15 cellular contexts compared by ENCODE assay signal in genomic region chr14:28774764-28775738, GRCh38. TPM values are rescaled to one million over a fixed set of nuclear protein-coding genes. Genes with fewer than 3 reads are reported as not detected.
A peak's percentile ranks its signal among the peaks of the same experiment; 100 is the strongest.
DNase-seq lines count a peak whose midpoint lies in the region; ATAC-seq, FAIRE-seq and TF ChIP-seq lines count a peak whose summit lies in the region.
"Had no signal": no experiment of that assay in that cellular context is flagged by ENCODE, and none has a peak within 500 bp of the region (broad histone marks: within the 10 kb centered on the region; RNA-seq: fewer than 3 reads in every experiment).

No MANE protein-coding gene starts in this region.

- no peak overlapping the region for H3K9ac ChIP-seq in HepG2 (ENCODE audit: insufficient read depth, low read depth, low read length)

- no peaks in the 10 kb centered on the region for H3K9me3 ChIP-seq in HepG2 (ENCODE audit: low read length)
- H3K9me3 ChIP-seq in right lobe of liver: no peaks in the 10 kb centered on the region
- H3K9me3 ChIP-seq in iPS-18c (ENCODE audit: control insufficient read depth, insufficient read depth, low read length): peaks cover 2% of the 10 kb centered on the region

- in situ Hi-C loops in HepG2 (cut with HindIII; ENCODE audit: extremely low pct_ligation_motif_present, low pct_unique_long_range_greater_than_20kb): no loop called here
- in situ Hi-C loops in GM13976 (cut with MboI; ENCODE audit: low sequenced_read_pairs, unreplicated experiment): loop anchor here (25.0 kb wide), 1 partner anchor 1437 kb away; no protein-coding TSS in a partner anchor

- no peaks in the 10 kb centered on the region for H3K9me3 Mint-ChIP-seq in WTC11
- H3K9me3 Mint-ChIP-seq: memory B cell had no signal

- CTCF ChIA-PET in HepG2 (lab: Yijun Ruan, JAX; ENCODE audit: low intra/inter-chr PET ratio, low total read pairs): no interaction called here
- CTCF ChIA-PET in WTC11 (lab: Charles Lee): interaction anchor here (0.6 to 2.3 kb wide), 26 partner anchors 8 to 1496 kb away, joined by 3 to 41 read pairs (median 4); partner anchors contain the start of gene FOXG1

- H3K4me2 ChIP-seq in HepG2 (ENCODE audit: low read depth, low read length): no peak overlapping the region

- no peaks in the 10 kb centered on the region for H3K79me2 ChIP-seq in HepG2 (ENCODE audit: insufficient read depth, low read length)

- H3K27ac Mint-ChIP-seq in WTC11: no peak overlapping the region
- H3K27ac Mint-ChIP-seq: memory B cell had no signal

- H3K27ac ChIP-seq in HepG2 (ENCODE audit: extremely low read length, insufficient read depth, low read length): no peak overlapping the region
- H3K27ac ChIP-seq in right lobe of liver: no peak overlapping the region

- no peak for DNase-seq in HepG2 (ENCODE audit: low spot score)
- no peak for DNase-seq in right lobe of liver
- DNase-seq in WTC11 (ENCODE audit: low spot score): no peak
- DNase-seq in COLO668 (lab: John Stamatoyannopoulos, UW; ENCODE audit: unreplicated experiment): no peak
- no peak for DNase-seq in cerebellum (ENCODE audit: low spot score)
- no peak for DNase-seq in GM13976 (ENCODE audit: low spot score)
- DNase-seq in germinal center (ENCODE audit: low spot score): no peak
- DNase-seq: activated T-cell treated with anti-CD3 and anti-CD28 coated beads for 4 hours, MV-4-11, T-helper 1 cell had no signal

- no peak for FAIRE-seq in HepG2 (lab: Jason Lieb, UNC)

- WGBS in HepG2 (ENCODE audit: low lambda C conversion rate): 22% methylated on average over 29 of the region's 29 CpGs
- WGBS in right lobe of liver (ENCODE audit: insufficient coverage, low coverage, low lambda C conversion rate, missing lambda C conversion rate): 5% methylated on average over 26 of the region's 29 CpGs

- H4K20me1 ChIP-seq in HepG2 (ENCODE audit: insufficient read depth, low read length): no peaks in the 10 kb centered on the region

- no peak for TF ChIP-seq EP300 in HepG2 (IDR thresholded peaks at IDR 0.05; ENCODE audit: low read depth in 2 of 2, low read length in 2 of 2)
- no peak for TF ChIP-seq EP300 in HepG2 (CRISPR knock-in tag; IDR thresholded peaks at IDR 0.05; ENCODE audit: borderline replicate concordance)

- H3K4me1 Mint-ChIP-seq in WTC11: peaks cover 37% of the 10 kb centered on the region

- H3K4me3 ChIP-seq in HepG2 (replicated peaks in 1 of 3; ENCODE audit: insufficient read depth in 1 of 3, low read depth in 2 of 3, low read length in 3 of 3): no peak overlapping the region
- H3K4me3 ChIP-seq in right lobe of liver: no peak overlapping the region
- H3K4me3 ChIP-seq in iPS-18c (ENCODE audit: insufficient read depth, low read depth, low read length): peak overlapping the region; percentile 16
- H3K4me3 ChIP-seq: smooth muscle cell had no signal

- no peak overlapping the region for H2AFZ ChIP-seq in HepG2 (ENCODE audit: low read length)

- no peak for TF ChIP-seq CTCF in HepG2 (CRISPR knock-in tag; IDR thresholded peaks at IDR 0.05)
- TF ChIP-seq CTCF in right lobe of liver (IDR thresholded peaks at IDR 0.05): no peak
- no peak for TF ChIP-seq CTCF in WTC11 (IDR thresholded peaks at IDR 0.05)
- no peak for TF ChIP-seq CTCF in GM13976 (IDR thresholded peaks at IDR 0.05; ENCODE audit: borderline replicate concordance, control extremely low read depth, extremely low read depth, insufficient read depth, missing control alignments)

- H3K27me3 ChIP-seq in HepG2 (ENCODE audit: control insufficient read depth in 1 of 2, insufficient read depth in 2 of 2, low read length in 2 of 2): peaks cover 0 to 28% of the 10 kb centered on the region in 2 experiments; a peak in 3 of 5 replicates
- H3K27me3 ChIP-seq in right lobe of liver: peaks cover 3 to 37% of the 10 kb centered on the region in 2 donors

- TF ChIP-seq RAD21 in HepG2 (CRISPR knock-in tag; IDR thresholded peaks at IDR 0.05): no peak

- intact Hi-C loops in HepG2 (cut with micrococcal nuclease; ENCODE audit: unreplicated experiment) (no loop called here), right lobe of liver (cut with DNase I) (no loop called here)

- TF ChIP-seq POLR2A in HepG2 (IDR thresholded peaks at IDR 0.05; ENCODE audit: insufficient read depth in 1 of 2, low read depth in 2 of 2, low read length in 2 of 2) (no peak), right lobe of liver (IDR thresholded peaks at IDR 0.05) (no peak)

- BruUV-seq in HepG2 (replicated peaks; lab: Mats Ljungman, UMichigan): no TSS peak

- no peaks in the 10 kb centered on the region for H3K36me3 Mint-ChIP-seq in WTC11
- H3K36me3 Mint-ChIP-seq: memory B cell had no signal

- no peaks in the 10 kb centered on the region for H3K4me1 ChIP-seq in HepG2 (ENCODE audit: insufficient read depth, low read length)
- no peaks in the 10 kb centered on the region for H3K4me1 ChIP-seq in right lobe of liver

- peak overlapping the region; percentile 67 for H3K4me3 Mint-ChIP-seq in WTC11
- H3K4me3 Mint-ChIP-seq: memory B cell had no signal

- peaks cover 100% of the 10 kb centered on the region for H3K27me3 Mint-ChIP-seq in WTC11 (ENCODE audit: low read depth)

- ATAC-seq in HepG2: peak; percentile 41
- ATAC-seq in right lobe of liver: no peak
- ATAC-seq in WTC11: peak; percentile 27

- no peaks in the 10 kb centered on the region for H3K36me3 ChIP-seq in HepG2 (replicated peaks in 1 of 2; ENCODE audit: control insufficient read depth in 1 of 2, insufficient read depth in 2 of 2, low read length in 2 of 2)
- no peaks in the 10 kb centered on the region for H3K36me3 ChIP-seq in right lobe of liver

- POLR2A ChIA-PET in HepG2 (lab: Yijun Ruan, JAX) (no interaction called here), WTC11 (lab: Charles Lee) (interaction anchor here (1.3 kb wide), 1 partner anchor 10 kb away, joined by 9 read pairs; no protein-coding TSS in a partner anchor)

TF ChIP-seq in WTC11, 78 proteins besides CTCF, POLR2A, EP300 and RAD21 (continues in another document):
- no peak for TF ChIP-seq CREM (CRISPR knock-in tag; IDR thresholded peaks at IDR 0.05)
- TF ChIP-seq MXD4 (CRISPR knock-in tag; IDR thresholded peaks at IDR 0.05; ENCODE audit: borderline replicate concordance): no peak
- no peak for TF ChIP-seq GTF2I (CRISPR knock-in tag; conservative IDR thresholded peaks at IDR 0.05)
- no peak for TF ChIP-seq ERG (CRISPR knock-in tag; IDR thresholded peaks at IDR 0.05)
- no peak for TF ChIP-seq ZNF138 (CRISPR knock-in tag; conservative IDR thresholded peaks at IDR 0.05)
- no peak for TF ChIP-seq ELF4 (CRISPR knock-in tag; IDR thresholded peaks at IDR 0.05; ENCODE audit: low read depth)
- no peak for TF ChIP-seq MAX (CRISPR knock-in tag; IDR thresholded peaks at IDR 0.05)
- no peak for TF ChIP-seq MYBL2 (CRISPR knock-in tag; IDR thresholded peaks at IDR 0.05)
- TF ChIP-seq USF1 (CRISPR knock-in tag; IDR thresholded peaks at IDR 0.05): no peak
- no peak for TF ChIP-seq EMX1 (CRISPR knock-in tag; IDR thresholded peaks at IDR 0.05)

RNA-seq across cellular contexts. Expression of gene FOXG1, which starts 8.5 kb away (rescaled TPM):
- not detected in 2 replicates for total RNA-seq in HepG2 (2016; rRNA removed; fragmentation: Illumina TruSeq; extraction: Trizol)
- total RNA-seq in HepG2 (2016; cell fraction: cytosol; rRNA removed; fragmentation: Illumina TruSeq; extraction: Trizol; ENCODE audit: low read depth): not detected in 2 replicates
- not detected in 2 replicates for total RNA-seq in HepG2 (2016; cell fraction: insoluble cytoplasmic fraction; rRNA removed; fragmentation: Illumina TruSeq; extraction: Trizol)
- total RNA-seq in HepG2 (2016; cell fraction: membrane; rRNA removed; fragmentation: Illumina TruSeq; extraction: Trizol): not detected in 2 replicates
- total RNA-seq in HepG2 (2016; cell fraction: nucleus; rRNA removed; fragmentation: Illumina TruSeq; extraction: Trizol): not detected in 2 replicates
- not detected in 2 replicates for polyA plus RNA-seq in HepG2 (2011; rRNA removed)
- not detected in 2 replicates for polyA plus RNA-seq in HepG2 (2011; cell fraction: cytosol; rRNA removed)
- polyA plus RNA-seq in HepG2 (2011; cell fraction: nucleus; rRNA removed): not detected in 2 replicates
- not detected in 2 replicates for polyA plus RNA-seq in HepG2 (2012)
- not detected in 2 replicates for polyA plus RNA-seq in HepG2 (2016; cell fraction: cytosol; fragmentation: Illumina TruSeq; extraction: Trizol; ENCODE audit: low read depth)
- polyA plus RNA-seq in HepG2 (2016; cell fraction: insoluble cytoplasmic fraction; fragmentation: Illumina TruSeq; extraction: Trizol; ENCODE audit: low read depth): not detected in 2 replicates
- polyA plus RNA-seq in HepG2 (2016; cell fraction: membrane; fragmentation: Illumina TruSeq; extraction: Trizol; ENCODE audit: low read depth): not detected in 2 replicates
- polyA plus RNA-seq in HepG2 (2016; cell fraction: nucleus; fragmentation: Illumina TruSeq; extraction: Trizol; ENCODE audit: insufficient read depth, low read depth): not detected in 2 replicates
- polyA minus RNA-seq in HepG2 (2011; rRNA and poly(A)+ RNA removed; ENCODE audit: low replicate concordance): not detected in 2 replicates
- polyA minus RNA-seq in HepG2 (2011; cell fraction: cytosol; rRNA and poly(A)+ RNA removed): not detected in 2 replicates
- polyA minus RNA-seq in HepG2 (2011; cell fraction: nucleus; rRNA and poly(A)+ RNA removed): not detected in 2 replicates
- not detected for total RNA-seq in right lobe of liver
- 0.09 to 0.18 TPM (median 0.16 TPM) in 3 replicates for total RNA-seq in WTC11 (2021)
- total RNA-seq in cerebellum: 0.09 TPM
- total RNA-seq: fibroblast of lung, RPMI7951, smooth muscle cell had no signal
- polyA plus RNA-seq: fibroblast of lung, smooth muscle cell had no signal

Comparison
In these comparisons a context has a peak if more than half of its experiments do, and no peak if none do; other contexts are left out.
1. ATAC-seq: peak in HepG2 (single experiment) and WTC11 (single experiment); none in right lobe of liver (0 of 4).